ENCODE assay signal across 21 cellular contexts in the genomic region with DNA sequence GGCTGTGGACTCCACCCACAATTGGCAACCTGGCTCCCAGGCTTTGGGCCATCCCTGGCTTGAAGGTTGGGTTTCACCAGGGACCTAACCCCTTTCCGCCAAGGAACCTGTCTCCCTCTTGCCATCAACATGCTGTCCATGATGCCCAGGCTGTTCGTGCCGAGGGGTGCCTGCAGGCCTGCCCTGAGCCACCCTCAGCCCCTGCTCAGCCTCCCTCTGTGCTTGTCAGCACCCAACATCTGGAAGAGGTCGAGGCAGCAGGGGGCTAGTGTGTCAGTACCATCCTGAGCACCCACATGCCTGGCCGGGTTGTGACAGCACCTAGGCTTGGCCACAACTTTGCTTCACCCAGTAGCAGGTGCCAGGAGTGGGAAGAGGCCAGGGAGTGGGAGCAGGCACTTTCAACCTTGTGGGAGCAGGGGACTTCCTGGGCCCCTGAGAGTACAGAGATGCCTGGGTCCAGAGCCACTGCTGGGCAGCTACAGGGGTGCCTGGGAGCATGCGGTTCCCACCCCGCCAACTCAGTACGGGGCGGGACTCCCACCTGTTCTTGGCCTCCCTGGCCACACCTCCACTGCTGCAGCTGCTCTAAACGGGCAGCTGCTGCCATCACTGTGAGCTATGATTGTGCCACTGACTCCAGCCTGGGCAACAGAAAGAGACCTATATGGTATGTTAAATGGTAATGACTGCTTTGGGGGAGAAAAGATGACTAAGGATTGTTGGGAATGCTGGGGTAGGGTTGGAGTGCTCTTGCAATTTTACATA. TPM values are rescaled to one million over a fixed set of nuclear protein-coding genes. Genes with fewer than 3 reads are reported as not detected.
DNase-seq lines count a peak whose midpoint lies in the region; ATAC-seq and TF ChIP-seq lines count a peak whose summit lies in the region.
"Had no signal": no experiment of that assay in that cellular context is flagged by ENCODE, and none has a peak within 500 bp of the region (broad histone marks: within the 10 kb centered on the region; RNA-seq: fewer than 3 reads in every experiment).

No MANE protein-coding gene starts in this region.

- H3K9me3 Mint-ChIP-seq in activated naive CD8-positive, alpha-beta T cell treated with anti-CD3 and anti-CD28 coated beads for 36 hours: peaks cover 2% of the 10 kb centered on the region
- H3K9me3 Mint-ChIP-seq: CD8-positive, alpha-beta memory T cell had no signal

- no peak overlapping the region for H3K4me3 Mint-ChIP-seq in activated naive CD8-positive, alpha-beta T cell treated with anti-CD3 and anti-CD28 coated beads for 36 hours
- H3K4me3 Mint-ChIP-seq: CD8-positive, alpha-beta memory T cell had no signal

- peak overlapping the region; percentile 63 for H3K27ac ChIP-seq in skeletal muscle tissue (ENCODE audit: low read depth, low read length)
- H3K27ac ChIP-seq: C4-2B, HL-60 had no signal

- peak; percentile 31 for ATAC-seq in esophagus mucosa
- ATAC-seq in HG02588 (IDR thresholded peaks at IDR 0.05; ENCODE audit: unreplicated experiment): no peak

- peaks cover 36 to 48% (median 41%) of the 10 kb centered on the region in 3 donors for H3K4me1 ChIP-seq in skeletal muscle tissue (ENCODE audit: control insufficient read depth in 3 of 3, insufficient read depth in 3 of 3, low read length in 3 of 3)

- peak overlapping the region; percentile 20 for H3K4me3 ChIP-seq in GM12865 (ENCODE audit: low read depth, low read length)
- no peak overlapping the region for H3K4me3 ChIP-seq in skeletal muscle tissue (ENCODE audit: low read length in 3 of 3)

- H3K27me3 ChIP-seq in skeletal muscle tissue (ENCODE audit: control insufficient read depth in 3 of 3, insufficient read depth in 3 of 3, low read length in 3 of 3): no peaks in the 10 kb centered on the region

- H3K4me1 Mint-ChIP-seq in activated naive CD8-positive, alpha-beta T cell treated with anti-CD3 and anti-CD28 coated beads for 36 hours: peaks cover 26% of the 10 kb centered on the region

- TF ChIP-seq CTCF in GM12865 (IDR thresholded peaks at IDR 0.05; ENCODE audit: insufficient read depth, low read depth, low read length, missing control alignments): no peak

- DNase-seq in GM12865 (ENCODE audit: low read depth) (peak; percentile 73), LHCN-M2 (ENCODE audit: low read depth) (peak; percentile 19)
- DNase-seq in stimulated activated CD4-positive, alpha-beta T cell treated with anti-CD3 and anti-CD28 coated beads, Interleukin-12 subunit alpha, Interleukin-12 subunit beta, amount 100 ng/mL, for 4 hours: no peak
- DNase-seq in activated naive CD8-positive, alpha-beta T cell treated with anti-CD3 and anti-CD28 coated beads for 36 hours: no peak
- DNase-seq: Calu3; CD8-positive, alpha-beta memory T cell; DMS153; H7; KG1; NCI-H1105; NCI-H146; NCI-H2029; NCI-H345; NCI-H524; OCI-M1 had no signal

- H3K36me3 Mint-ChIP-seq in activated naive CD8-positive, alpha-beta T cell treated with anti-CD3 and anti-CD28 coated beads for 36 hours: no peaks in the 10 kb centered on the region
- H3K36me3 Mint-ChIP-seq: CD8-positive, alpha-beta memory T cell had no signal

- H3K27ac Mint-ChIP-seq in activated naive CD8-positive, alpha-beta T cell treated with anti-CD3 and anti-CD28 coated beads for 36 hours: no peak overlapping the region

- no peak overlapping the region for H3K9ac ChIP-seq in skeletal muscle tissue (ENCODE audit: low read depth in 1 of 3, low read length in 3 of 3)

- H3K27me3 Mint-ChIP-seq in activated naive CD8-positive, alpha-beta T cell treated with anti-CD3 and anti-CD28 coated beads for 36 hours: no peaks in the 10 kb centered on the region
- H3K27me3 Mint-ChIP-seq: CD8-positive, alpha-beta memory T cell had no signal

- no peaks in the 10 kb centered on the region for H3K36me3 ChIP-seq in skeletal muscle tissue (ENCODE audit: control insufficient read depth in 3 of 3, insufficient read depth in 3 of 3, low read length in 3 of 3)

- no peaks in the 10 kb centered on the region for H3K9me3 ChIP-seq in skeletal muscle tissue (ENCODE audit: control insufficient read depth in 3 of 3, low read length in 3 of 3)

RNA-seq across cellular contexts. Expression of a gene that starts 6.3 kb away (rescaled TPM):
- total RNA-seq in LHCN-M2 (2014; rRNA removed) (18.3 and 20.6 TPM in 2 replicates), esophagus mucosa (0.32 TPM), skeletal muscle tissue (3.7 TPM)
- polyA plus RNA-seq in LHCN-M2 (2012): 9.7 TPM
- total RNA-seq in activated naive CD8-positive, alpha-beta T cell treated with anti-CD3 and anti-CD28 coated beads for 36 hours: under 1 TPM in 1 of 2 experiments, not detected in 1; 0.08 TPM
- total RNA-seq: Calu3, H7, SK-MEL-5 had no signal
- polyA plus RNA-seq: CD8-positive, alpha-beta memory T cell had no signal

Comparison
In these comparisons a context has a peak if more than half of its experiments do, and no peak if none do; other contexts are left out.
1. DNase-seq: peak in GM12865 (single experiment) and LHCN-M2 (single experiment); none in stimulated activated CD4-positive, alpha-beta T cell treated with anti-CD3 and anti-CD28 coated beads, Interleukin-12 subunit alpha, Interleukin-12 subunit beta, amount 100 ng/mL, for 4 hours (single experiment) and activated naive CD8-positive, alpha-beta T cell treated with anti-CD3 and anti-CD28 coated beads for 36 hours (single experiment).